ENCODE assay signal across 10 cellular contexts in genomic region chr9:129725841-129726251, GRCh38. TPM values are rescaled to one million over a fixed set of nuclear protein-coding genes. Genes with fewer than 3 reads are reported as not detected.
DNase-seq lines count a peak whose midpoint lies in the region; ATAC-seq, FAIRE-seq and TF ChIP-seq lines count a peak whose summit lies in the region.
"Had no signal": no experiment of that assay in that cellular context is flagged by ENCODE, and none has a peak within 500 bp of the region (broad histone marks: within the 10 kb centered on the region; RNA-seq: fewer than 3 reads in every experiment).

No MANE protein-coding gene starts in this region.

- CTCF ChIA-PET in IMR-90 (lab: Yijun Ruan, JAX) (interaction anchor here (0.6 to 4.9 kb wide), 10 partner anchors 8 to 83 kb away, joined by 3 to 13 read pairs (median 6); no protein-coding TSS in a partner anchor), H1 (lab: Charles Lee; ENCODE audit: partially characterized antibody) (interaction anchor here (0.6 to 11.8 kb wide), 33 partner anchors 8 to 553 kb away, joined by 3 to 189 read pairs (median 4); partner anchors contain the start of gene PTGES)

- ATAC-seq in IMR-90 (ENCODE audit: low read depth), result peak; percentile 31

- no peaks in the 10 kb centered on the region; the same call in 1 of the 2 replicates for H4K20me1 ChIP-seq in IMR-90 (ENCODE audit: insufficient read depth, low read length)
- peaks cover 0 to 1% of the 10 kb centered on the region in 2 experiments for H4K20me1 ChIP-seq in H1 (replicated peaks in 1 of 2; ENCODE audit: control insufficient read depth in 1 of 2, insufficient read depth in 2 of 2, low read length in 2 of 2)

- H3K27ac ChIP-seq in IMR-90 (ENCODE audit: insufficient read depth, low read length), result peak overlapping the region; percentile 62
- no peak overlapping the region for H3K27ac ChIP-seq in H1 (ENCODE audit: low read depth, low read length)
- no peak overlapping the region for H3K27ac ChIP-seq in WERI-Rb-1
- H3K27ac ChIP-seq: C4-2B had no signal

- H2AFZ ChIP-seq in IMR-90 (replicated peaks; ENCODE audit: low read length, poor library complexity) (peak overlapping the region; percentile 16), H1 (ENCODE audit: low read length) (no peak overlapping the region)

- H3K18ac ChIP-seq in IMR-90 (ENCODE audit: low read depth, low read length) (no peak overlapping the region; the same call in 1 of the 2 replicates), H1 (ENCODE audit: extremely low read depth, low read length) (no peak overlapping the region)

- H2BK12ac ChIP-seq in H1 (ENCODE audit: low read depth, low read length), result no peak overlapping the region

- BruUV-seq in IMR-90 (replicated peaks; lab: Mats Ljungman, UMichigan), result no TSS peak

- H3K4me3 ChIP-seq in IMR-90 (ENCODE audit: insufficient read depth, low read depth, low read length) (no peak overlapping the region), H1 (ENCODE audit: extremely low read depth in 1 of 4, insufficient read depth in 2 of 4, low read depth in 3 of 4, low read length in 4 of 4) (no peak overlapping the region), skeletal muscle satellite cell (ENCODE audit: low read length) (no peak overlapping the region), WERI-Rb-1 (ENCODE audit: low read depth, low read length) (no peak overlapping the region)

- in situ Hi-C loops in IMR-90 (cut with MboI; ENCODE audit: low sequenced_read_pairs), result no loop called here

- H3K4me1 ChIP-seq in IMR-90 (ENCODE audit: control insufficient read depth, insufficient read depth, low read length) (peaks cover 8% of the 10 kb centered on the region; the same call in 1 of the 2 replicates), H1 (replicated peaks in 1 of 4; ENCODE audit: control insufficient read depth in 3 of 4, insufficient read depth in 4 of 4, low read length in 3 of 4) (peaks cover 0 to 2% (median under 1%) of the 10 kb centered on the region in 4 experiments; a peak in 2 of 7 replicates), skeletal muscle satellite cell (ENCODE audit: control insufficient read depth, insufficient read depth, low read length) (peaks cover 11% of the 10 kb centered on the region)

- H3K4me2 ChIP-seq in IMR-90 (ENCODE audit: low read depth, low read length), result no peak overlapping the region
- H3K4me2 ChIP-seq in H1 (ENCODE audit: insufficient read depth in 1 of 2, low read depth in 2 of 2, low read length in 2 of 2), result no peak overlapping the region
- H3K4me2 ChIP-seq in skeletal muscle satellite cell (ENCODE audit: low read length), result peak overlapping the region; percentile 29

- H3K79me1 ChIP-seq in IMR-90 (ENCODE audit: low read depth in 1 of 2, low read length in 2 of 2) (peaks cover 0 to 2% of the 10 kb centered on the region in 2 experiments; a peak in 2 of 4 replicates), H1 (ENCODE audit: low read depth, low read length) (no peaks in the 10 kb centered on the region)

- H3K9me3 ChIP-seq in IMR-90 (ENCODE audit: control insufficient read depth, insufficient read depth, low read length) (no peaks in the 10 kb centered on the region), H1 (ENCODE audit: insufficient read depth in 2 of 2, low read depth in 1 of 2, low read length in 1 of 2) (no peaks in the 10 kb centered on the region), skeletal muscle satellite cell (replicated peaks; ENCODE audit: low read length) (no peaks in the 10 kb centered on the region), WERI-Rb-1 (ENCODE audit: severe bottlenecking) (no peaks in the 10 kb centered on the region)

- H3K56ac ChIP-seq in IMR-90 (ENCODE audit: extremely low read depth, insufficient read depth, low read length), result no peak overlapping the region
- H3K56ac ChIP-seq in H1 (replicated peaks; ENCODE audit: insufficient read length, low read depth, low read length), result no peak overlapping the region

- no peak overlapping the region; the same call in 1 of the 2 replicates for H4K5ac ChIP-seq in IMR-90 (ENCODE audit: low read depth, low read length)
- no peak overlapping the region for H4K5ac ChIP-seq in H1 (ENCODE audit: insufficient read length, low read depth, low read length)

- POLR2A ChIA-PET in IMR-90 (lab: Charles Lee; ENCODE audit: unreplicated experiment), result no interaction called here
- POLR2A ChIA-PET in H1 (lab: Charles Lee; ENCODE audit: partially characterized antibody), result interaction anchor here (0.7 to 1.6 kb wide), 4 partner anchors 14 to 111 kb away, joined by 3 to 4 read pairs (median 3); no protein-coding TSS in a partner anchor

- TF ChIP-seq CTCF in IMR-90 (conservative IDR thresholded peaks at IDR 0.05; ENCODE audit: low read depth, low read length) (0 out of 2 replicates have a peak, but pooled peaks have one; percentile 2), H1 (IDR thresholded peaks at IDR 0.05; ENCODE audit: control extremely low read depth in 1 of 3, insufficient read depth in 1 of 3, low read depth in 1 of 3, low read length in 3 of 3) (no peak), WERI-Rb-1 (IDR thresholded peaks at IDR 0.05; ENCODE audit: low read depth, low read length) (no peak)

- H4K91ac ChIP-seq in IMR-90 (ENCODE audit: insufficient read depth, low read depth, low read length), result no peak overlapping the region
- no peak overlapping the region for H4K91ac ChIP-seq in H1 (replicated peaks; ENCODE audit: insufficient read length, low read length)

- TF ChIP-seq RAD21 in IMR-90 (IDR thresholded peaks at IDR 0.05; ENCODE audit: low read length) (no peak), H1 (IDR thresholded peaks at IDR 0.05 in 1 of 2, conservative IDR thresholded peaks at IDR 0.05 in 1 of 2; ENCODE audit: low read depth in 2 of 2, low read length in 2 of 2) (no peak)

- no peak overlapping the region for H2AK9ac ChIP-seq in IMR-90 (replicated peaks; ENCODE audit: low read depth, low read length, poor library complexity)

- H4K8ac ChIP-seq in IMR-90 (ENCODE audit: low read depth in 2 of 2, low read length in 2 of 2) (peak overlapping the region in 1 of 2 experiments; percentile 54; a peak in 3 of 4 replicates), H1 (ENCODE audit: extremely low read depth, insufficient read depth, low read length) (peak overlapping the region; percentile 23; the same call in 1 of the 2 replicates)

- H2BK120ac ChIP-seq in IMR-90 (ENCODE audit: low read depth, low read length), result peak overlapping the region; percentile 83
- H2BK120ac ChIP-seq in H1 (replicated peaks; ENCODE audit: low read depth, low read length), result no peak overlapping the region

- peaks cover 13% of the 10 kb centered on the region for H3K9me1 ChIP-seq in IMR-90 (ENCODE audit: insufficient read depth, low read length)

- H3K4ac ChIP-seq in IMR-90 (ENCODE audit: low read depth, low read length), result peak overlapping the region; percentile 82
- no peak overlapping the region for H3K4ac ChIP-seq in H1 (replicated peaks; ENCODE audit: insufficient read length, low read depth, low read length)

- intact Hi-C loops in IMR-90 (cut with micrococcal nuclease), result loop anchor here (1.0 kb wide), 1 partner anchor 84 kb away; the partner anchor contains the start of gene ASB6

- H2AK5ac ChIP-seq in IMR-90 (ENCODE audit: low read depth, low read length), result peak overlapping the region; percentile 83; the same call in 1 of the 2 replicates
- no peak overlapping the region for H2AK5ac ChIP-seq in H1 (ENCODE audit: low read depth, low read length)

- dilution Hi-C loops in IMR-90 (cut with HindIII; ENCODE audit: low sequenced_read_pairs, unreplicated experiment), result no loop called here

- H3K27me3 ChIP-seq in IMR-90 (ENCODE audit: control insufficient read depth, insufficient read depth, low read length) (no peaks in the 10 kb centered on the region), H1 (replicated peaks in 1 of 4; ENCODE audit: control insufficient read depth in 3 of 4, extremely low read depth in 1 of 4, insufficient read depth in 3 of 4, low read length in 3 of 4) (no peaks in the 10 kb centered on the region), skeletal muscle satellite cell (ENCODE audit: control insufficient read depth, insufficient read depth, low read length) (peaks cover 13% of the 10 kb centered on the region), WERI-Rb-1 (ENCODE audit: insufficient read depth, low read depth, severe bottlenecking) (no peaks in the 10 kb centered on the region)

- peak overlapping the region; percentile 21 for H2BK5ac ChIP-seq in IMR-90 (ENCODE audit: low read depth, low read length, poor library complexity, severe bottlenecking)
- H2BK5ac ChIP-seq in H1 (ENCODE audit: low read depth, low read length), result no peak overlapping the region

- H3K9ac ChIP-seq in IMR-90 (ENCODE audit: low read depth, low read length), result no peak overlapping the region; the same call in 1 of the 2 replicates
- no peak overlapping the region for H3K9ac ChIP-seq in H1 (replicated peaks in 1 of 4; ENCODE audit: extremely low read depth in 1 of 4, low read depth in 3 of 4, low read length in 3 of 4)
- H3K9ac ChIP-seq in skeletal muscle satellite cell (ENCODE audit: low read depth, low read length), result no peak overlapping the region

- no peaks in the 10 kb centered on the region; the same call in 1 of the 2 replicates for H3K23me2 ChIP-seq in H1 (ENCODE audit: low read depth, low read length)

- H3K23ac ChIP-seq in IMR-90 (ENCODE audit: low read depth, low read length) (peak overlapping the region; percentile 89; the same call in 1 of the 2 replicates), H1 (ENCODE audit: insufficient read length) (no peak overlapping the region)

- TF ChIP-seq POLR2A in IMR-90 (IDR thresholded peaks at IDR 0.05; ENCODE audit: low read depth, low read length), result no peak
- TF ChIP-seq POLR2A in H1 (IDR thresholded peaks at IDR 0.05; ENCODE audit: control extremely low read depth in 1 of 2, low read depth in 2 of 2, low read length in 2 of 2), result no peak

- peak overlapping the region; percentile 54; the same call in 1 of the 2 replicates for H3K14ac ChIP-seq in IMR-90 (replicated peaks; ENCODE audit: low read depth, low read length)
- no peak overlapping the region for H3K14ac ChIP-seq in H1 (ENCODE audit: insufficient read length)

- H3K36me3 ChIP-seq in IMR-90 (ENCODE audit: control insufficient read depth, insufficient read depth, low read length), result peaks cover 21% of the 10 kb centered on the region
- no peaks in the 10 kb centered on the region for H3K36me3 ChIP-seq in H1 (ENCODE audit: control insufficient read depth in 2 of 4, insufficient read depth in 4 of 4, low read length in 3 of 4)
- H3K36me3 ChIP-seq in skeletal muscle satellite cell (ENCODE audit: insufficient read depth, low read length), result no peaks in the 10 kb centered on the region
- H3K36me3 ChIP-seq in WERI-Rb-1, result no peaks in the 10 kb centered on the region

- DNase-seq in AG20443 (ENCODE audit: low spot score) (peak; percentile 51), IMR-90 (peak; percentile 58), H1 (ENCODE audit: low read depth in 1 of 2, low spot score in 2 of 2) (no peak), hepatic stellate cell (ENCODE audit: low spot score) (no peak), HT-29 (ENCODE audit: low spot score) (no peak), WERI-Rb-1 (no peak)
- DNase-seq in central memory CD4-positive, alpha-beta T cell, result no peak

- no peak for FAIRE-seq in H1 (lab: Jason Lieb, UNC)
- FAIRE-seq: H54 had no signal

- 10% methylated on average over 4 of the region's 10 CpGs; no CpG with 5 or more reads in 1 of the 2 experiments for WGBS in IMR-90 (ENCODE audit: extremely low coverage in 2 of 2, insufficient read length in 1 of 2), 2 experiments
- WGBS in H1 (ENCODE audit: extremely low coverage in 1 of 2, insufficient coverage in 1 of 2, insufficient read length in 1 of 2, insufficient replicate concordance in 2 of 2, low coverage in 1 of 2, low lambda C conversion rate in 2 of 2, missing lambda C conversion rate in 1 of 2), 2 experiments, result 78% methylated on average over 9 of the region's 10 CpGs; no CpG with 5 or more reads in 1 of the 2 experiments

- no peaks in the 10 kb centered on the region for H3K79me2 ChIP-seq in H1 (ENCODE audit: control insufficient read depth in 1 of 2, insufficient read depth in 2 of 2, low read length in 2 of 2)

- no peak for TF ChIP-seq EP300 in H1 (IDR thresholded peaks at IDR 0.05; ENCODE audit: borderline replicate concordance in 1 of 2, low read depth in 2 of 2, low read length in 2 of 2)

- H2BK20ac ChIP-seq in IMR-90 (ENCODE audit: low read depth, low read length) (no peak overlapping the region), H1 (ENCODE audit: low read length) (no peak overlapping the region)

- H2BK15ac ChIP-seq in IMR-90 (ENCODE audit: low read depth, low read length) (no peak overlapping the region), H1 (ENCODE audit: low read length) (no peak overlapping the region)

RNA-seq across cellular contexts. Expression of gene PTGES, which starts 27.0 kb away (rescaled TPM):
- total RNA-seq in IMR-90 (2012; rRNA removed), result 2.8 and 3.2 TPM in 2 replicates
- 6.3 TPM in 2 replicates for polyA plus RNA-seq in IMR-90 (2012; rRNA removed)
- 6.9 and 12.7 TPM in 2 replicates for polyA plus RNA-seq in IMR-90 (2012; cell fraction: cytosol; rRNA removed)
- polyA plus RNA-seq in IMR-90 (2012; cell fraction: nucleus; rRNA removed; ENCODE audit: low replicate concordance), result 1.5 TPM in 2 replicates
- 3.2 TPM in 2 replicates for total RNA-seq in H1 (2021; fragmentation: NEBNext Ultra II Directional; extraction: Animal tissue kit (Norgen Biotek cat#: 25700))
- 5.1 and 5.4 TPM in 2 replicates for polyA plus RNA-seq in H1 (2011; rRNA removed)
- polyA plus RNA-seq in H1 (2011; cell fraction: cytosol; rRNA removed), result 4.7 TPM
- 1.7 TPM for polyA plus RNA-seq in H1 (2011; cell fraction: nucleus; rRNA removed)
- 4.0 to 4.8 TPM (median 4.4 TPM) in 4 replicates for polyA plus RNA-seq in H1 (2012, experiment 1 of 2)
- polyA plus RNA-seq in H1 (2012, experiment 2 of 2), result 4.2 TPM
- polyA plus RNA-seq in H1 (2013, experiment 1 of 2), result 4.3 TPM
- 5.6 TPM for polyA plus RNA-seq in H1 (2013, experiment 2 of 2)
- 3.7 and 4.1 TPM in 2 replicates for polyA minus RNA-seq in H1 (2011; rRNA and poly(A)+ RNA removed)
- 4.0 TPM for polyA minus RNA-seq in H1 (2011; cell fraction: cytosol; rRNA and poly(A)+ RNA removed)
- polyA minus RNA-seq in H1 (2011; cell fraction: nucleus; rRNA and poly(A)+ RNA removed), result 2.9 TPM
- 24.1 and 52.0 TPM in 2 replicates for total RNA-seq in skeletal muscle satellite cell (2012; rRNA removed)
- 0.41 and 0.94 TPM in 2 replicates for total RNA-seq in HT-29 (2014; rRNA removed; shearing (Covaris generic))

Comparison
In these comparisons a context has a peak if more than half of its experiments do, and no peak if none do; other contexts are left out.
1. DNase-seq: peak in AG20443 (single experiment) and IMR-90 (single experiment); none in H1 (0 of 2), hepatic stellate cell (single experiment), central memory CD4-positive, alpha-beta T cell (single experiment), HT-29 (single experiment) and WERI-Rb-1 (single experiment).